Comparison of ENCODE assay signal across 14 cellular contexts in genomic region chr6:106133040-106133439, GRCh38.
"Had no signal": no experiment of that assay in that cellular context is flagged by ENCODE, and none has a peak within 500 bp of the region (broad histone marks: within the 10 kb centered on the region; RNA-seq: fewer than 3 reads in every experiment).

No MANE protein-coding gene starts in this region.

- ATAC-seq: activated CD8-positive, alpha-beta T cell treated with anti-CD3 and anti-CD28 coated beads for 36 hours; body of pancreas; gastrocnemius medialis; left lobe of liver; right lobe of liver; stimulated activated effector memory CD8-positive, alpha-beta T cell treated with anti-CD3 and anti-CD28 coated beads, Interleukin-12 subunit alpha, Interleukin-12 subunit beta, amount 100 ng/mL, for 72 hours had no signal

- DNase-seq: activated CD4-positive, alpha-beta T cell treated with anti-CD3 and anti-CD28 coated beads, Interleukin-2, amount 10 ng/mL, durations not matched to agents 24 days and 14 days; activated CD8-positive, alpha-beta T cell treated with anti-CD3 and anti-CD28 coated beads for 36 hours; activated naive CD4-positive, alpha-beta T cell treated with Interleukin-2 at 50 U/mL for 16 hours; activated naive CD8-positive, alpha-beta T cell treated with anti-CD3 and anti-CD28 coated beads, Interleukin-2, amount 10 ng/mL, durations not matched to agents 7 days and 5 days; activated T-cell treated with anti-CD3 and anti-CD28 coated beads, Interleukin-2, amount 50 U/mL, for 1 hour; body of pancreas; caudate nucleus; erythroblast; gastrocnemius medialis; kidney; right lobe of liver; stimulated activated CD4-positive, alpha-beta T cell treated with anti-CD3 and anti-CD28 coated beads, Interleukin-4, amount 100 ng/mL, for 24 hours had no signal
